ENCODE assay signal across 18 cellular contexts in genomic region chr5:3122216-3122615, GRCh38.
DNase-seq lines count a peak whose midpoint lies in the region; ATAC-seq and TF ChIP-seq lines count a peak whose summit lies in the region.
"Had no signal": no experiment of that assay in that cellular context is flagged by ENCODE, and none has a peak within 500 bp of the region (broad histone marks: within the 10 kb centered on the region; RNA-seq: fewer than 3 reads in every experiment).

No MANE protein-coding gene starts in this region.

- H3K27ac ChIP-seq in GM23338 (ENCODE audit: low read depth), result no peak overlapping the region
- H3K27ac ChIP-seq in iPS-18a (ENCODE audit: low read length), result no peak overlapping the region
- H3K27ac ChIP-seq: BLaER1 treated with 17β-estradiol and CSF1 and Interleukin-3, amounts not matched to agents 10 nM and 100 nM; GM23248 had no signal

- H3K36me3 ChIP-seq in GM23338 (ENCODE audit: insufficient read depth) (no peaks in the 10 kb centered on the region), iPS-18a (ENCODE audit: control insufficient read depth, low read depth, low read length) (no peaks in the 10 kb centered on the region), neuron (ENCODE audit: insufficient read depth, low read length) (no peaks in the 10 kb centered on the region)
- H3K36me3 ChIP-seq: BLaER1 treated with 17β-estradiol and CSF1 and Interleukin-3, amounts not matched to agents 10 nM and 100 nM had no signal

- peak overlapping the region; percentile 61 for H3K4me3 Mint-ChIP-seq in GM23338
- no peak overlapping the region for H3K4me3 Mint-ChIP-seq in activated naive CD8-positive, alpha-beta T cell treated with anti-CD3 and anti-CD28 coated beads for 36 hours
- H3K4me3 Mint-ChIP-seq: CD8-positive, alpha-beta memory T cell had no signal

- TF ChIP-seq CTCF in GM23338 (conservative IDR thresholded peaks at IDR 0.05; ENCODE audit: low read depth in 2 of 2), result no peak

- peaks cover 80% of the 10 kb centered on the region for H3K27me3 Mint-ChIP-seq in GM23338 (ENCODE audit: insufficient read depth, low read depth, poor library complexity)
- H3K27me3 Mint-ChIP-seq in activated naive CD8-positive, alpha-beta T cell treated with anti-CD3 and anti-CD28 coated beads for 36 hours, result peaks cover 57% of the 10 kb centered on the region

- no peaks in the 10 kb centered on the region for H3K79me2 ChIP-seq in GM23338 (replicated peaks; ENCODE audit: insufficient read depth)

- H3K9me2 ChIP-seq in GM23338 (ENCODE audit: insufficient read depth), result no peaks in the 10 kb centered on the region

- H3K36me3 Mint-ChIP-seq in GM23338 (ENCODE audit: low read depth), result no peaks in the 10 kb centered on the region
- no peaks in the 10 kb centered on the region for H3K36me3 Mint-ChIP-seq in activated naive CD8-positive, alpha-beta T cell treated with anti-CD3 and anti-CD28 coated beads for 36 hours
- H3K36me3 Mint-ChIP-seq: CD8-positive, alpha-beta memory T cell had no signal

- H3K4me3 ChIP-seq in GM23338 (peak overlapping the region; percentile 51), iPS-18a (ENCODE audit: low read length) (peak overlapping the region; percentile 16), neuron (ENCODE audit: low read length) (no peak overlapping the region)
- H3K4me3 ChIP-seq: BLaER1 treated with 17β-estradiol and CSF1 and Interleukin-3, amounts not matched to agents 10 nM and 100 nM; GM23248 had no signal

- no peaks in the 10 kb centered on the region for H3K9me3 Mint-ChIP-seq in GM23338
- no peaks in the 10 kb centered on the region for H3K9me3 Mint-ChIP-seq in activated naive CD8-positive, alpha-beta T cell treated with anti-CD3 and anti-CD28 coated beads for 36 hours

- H3K9me3 ChIP-seq in iPS-18a (ENCODE audit: control insufficient read depth, low read depth, low read length) (no peaks in the 10 kb centered on the region), neuron (ENCODE audit: low read length) (no peaks in the 10 kb centered on the region)
- H3K9me3 ChIP-seq: BLaER1 treated with 17β-estradiol and CSF1 and Interleukin-3, amounts not matched to agents 10 nM and 100 nM had no signal

- H3K4me1 ChIP-seq in GM23338 (ENCODE audit: insufficient read depth) (peaks cover 76% of the 10 kb centered on the region), iPS-18a (ENCODE audit: control insufficient read depth, low read depth, low read length) (peaks cover 70% of the 10 kb centered on the region), neuron (ENCODE audit: insufficient read depth, low read length) (peaks cover 43% of the 10 kb centered on the region)

- ATAC-seq in GM23338, result no peak

- peaks cover 76% of the 10 kb centered on the region for H3K4me1 Mint-ChIP-seq in GM23338
- H3K4me1 Mint-ChIP-seq in activated naive CD8-positive, alpha-beta T cell treated with anti-CD3 and anti-CD28 coated beads for 36 hours, result peaks cover 2% of the 10 kb centered on the region
- H3K4me1 Mint-ChIP-seq: CD8-positive, alpha-beta memory T cell had no signal

- DNase-seq in GM23338 (ENCODE audit: low spot score), result no peak
- peak; percentile 48 for DNase-seq in SW480 (ENCODE audit: low spot score)
- no peak for DNase-seq in Ammon's horn (ENCODE audit: low spot score)
- no peak for DNase-seq in stimulated activated CD4-positive, alpha-beta T cell treated with anti-CD3 and anti-CD28 coated beads, Interleukin-4, amount 100 ng/mL, for 4 hours
- no peak for DNase-seq in activated naive CD8-positive, alpha-beta T cell treated with anti-CD3 and anti-CD28 coated beads for 36 hours
- no peak for DNase-seq in DMS53 treated with DMSO at 0.1 percent for 48 hours (lab: John Stamatoyannopoulos, UW; ENCODE audit: unreplicated experiment)
- DNase-seq: CD8-positive, alpha-beta memory T cell; GF-D8; GM23248; MM.1S; NCI-H187; NCI-H345; NCI-H526 treated with DMSO at 0.1 percent for 48 hours; OCI-M1; SHP77 treated with DMSO at 0.1 percent for 48 hours had no signal

- peak overlapping the region; percentile 81 for H3K4me2 ChIP-seq in GM23338

- no peaks in the 10 kb centered on the region for H4K20me1 ChIP-seq in GM23338 (replicated peaks; ENCODE audit: insufficient read depth)
- H4K20me1 ChIP-seq: BLaER1 treated with 17β-estradiol and CSF1 and Interleukin-3, amounts not matched to agents 10 nM and 100 nM had no signal

- peaks cover 8% of the 10 kb centered on the region; the same call in 1 of the 2 replicates for H3F3A ChIP-seq in GM23338 (replicated peaks; ENCODE audit: low read depth)

- H2AFZ ChIP-seq in GM23338 (no peak overlapping the region), neuron (ENCODE audit: low read depth, low read length) (peak overlapping the region; percentile 75)
- H2AFZ ChIP-seq: GM23248 had no signal

- no peak overlapping the region for H3K9ac ChIP-seq in iPS-18a (ENCODE audit: low read length)
- H3K9ac ChIP-seq: BLaER1 treated with 17β-estradiol and CSF1 and Interleukin-3, amounts not matched to agents 10 nM and 100 nM; GM23248 had no signal

- no peak overlapping the region for H3K27ac Mint-ChIP-seq in GM23338
- no peak overlapping the region for H3K27ac Mint-ChIP-seq in activated naive CD8-positive, alpha-beta T cell treated with anti-CD3 and anti-CD28 coated beads for 36 hours
- H3K27ac Mint-ChIP-seq: CD8-positive, alpha-beta memory T cell had no signal

- H3K27me3 ChIP-seq in GM23338 (ENCODE audit: insufficient read depth), result peaks cover 82% of the 10 kb centered on the region
- H3K27me3 ChIP-seq in iPS-18a (ENCODE audit: control insufficient read depth, insufficient read depth, low read length), result peaks cover 55% of the 10 kb centered on the region
- H3K27me3 ChIP-seq in neuron (ENCODE audit: insufficient read depth, low read length), result no peaks in the 10 kb centered on the region

TF ChIP-seq in GM23338, 12 proteins besides CTCF, POLR2A, EP300 and RAD21:
- TF ChIP-seq EZH2phosphoT487 (IDR thresholded peaks at IDR 0.05; ENCODE audit: unreplicated experiment) (no peak), JUNB (IDR thresholded peaks at IDR 0.05; ENCODE audit: unreplicated experiment) (no peak), POLR2AphosphoS5 (IDR thresholded peaks at IDR 0.05; ENCODE audit: low read depth) (no peak)
